ENCODE assay signal across 30 cellular contexts in the genomic region with DNA sequence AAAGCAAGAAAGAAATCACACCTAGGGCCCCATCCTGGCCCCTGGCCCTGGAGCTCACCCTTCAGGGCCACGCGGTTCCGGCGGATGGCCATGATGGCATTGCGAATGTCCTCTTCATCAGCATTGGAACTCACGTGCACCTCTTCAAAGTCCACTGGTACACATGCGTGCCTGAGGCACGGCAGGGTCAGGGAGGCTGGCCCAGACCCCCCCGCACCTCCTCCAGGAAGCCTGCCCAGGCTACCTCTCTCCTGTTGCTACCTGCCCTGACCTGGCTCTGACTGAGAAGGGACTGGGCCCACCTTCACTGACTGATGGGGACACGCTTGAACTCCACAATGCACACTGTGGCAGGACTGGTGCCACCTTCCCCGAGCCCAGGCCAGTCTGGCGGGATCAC. TPM values are rescaled to one million over a fixed set of nuclear protein-coding genes. Genes with fewer than 3 reads are reported as not detected.
"Had no signal": no experiment of that assay in that cellular context is flagged by ENCODE, and none has a peak within 500 bp of the region (broad histone marks: within the 10 kb centered on the region; RNA-seq: fewer than 3 reads in every experiment).

No MANE protein-coding gene starts in this region.

- H3K4me1 ChIP-seq: foreskin keratinocyte had no signal

- H3K36me3 ChIP-seq: colonic mucosa had no signal

- DNase-seq: colonic mucosa; cortex of kidney; dermis blood vessel endothelial cell; dorsolateral prefrontal cortex; effector CD4-positive, alpha-beta T cell; effector CD8-positive, alpha-beta T cell; effector memory CD4-positive, alpha-beta T cell; effector memory CD8-positive, alpha-beta T cell; endodermal cell; erythroblast; esophagus squamous epithelium; foreskin fibroblast; foreskin keratinocyte; foreskin melanocyte; gastrocnemius medialis; glutamatergic neuron; head of caudate nucleus; heart left ventricle; heart right ventricle had no signal

- FAIRE-seq: colon, endometrium, endothelial cell of umbilical vein, frontal cortex had no signal

- H3K4me3 Mint-ChIP-seq: dendritic cell treated with granulocyte-macrophage colony-stimulating factor and Interleukin-4, amounts not matched to agents 40 ng/mL and 50 ng/mL, for 4 days; effector memory CD8-positive, alpha-beta T cell; endodermal cell had no signal

- H3K9me3 ChIP-seq: colonic mucosa, esophagus squamous epithelium, gastrocnemius medialis, gastroesophageal sphincter had no signal

- H3K9me3 Mint-ChIP-seq: dendritic cell treated with granulocyte-macrophage colony-stimulating factor and Interleukin-4, amounts not matched to agents 40 ng/mL and 50 ng/mL, for 4 days; effector memory CD8-positive, alpha-beta T cell had no signal

- H3K27ac Mint-ChIP-seq: dendritic cell treated with granulocyte-macrophage colony-stimulating factor and Interleukin-4, amounts not matched to agents 40 ng/mL and 50 ng/mL, for 4 days; effector memory CD8-positive, alpha-beta T cell; endodermal cell had no signal

- H3K27ac ChIP-seq: colonic mucosa, coronary artery, dorsolateral prefrontal cortex, epithelial cell of prostate, esophagus muscularis mucosa, esophagus squamous epithelium, foreskin keratinocyte, gastrocnemius medialis, gastroesophageal sphincter, heart left ventricle, heart right ventricle had no signal

- H3K4me3 ChIP-seq: colonic mucosa, coronary artery, dorsolateral prefrontal cortex, esophagus muscularis mucosa, esophagus squamous epithelium, gastrocnemius medialis, gastroesophageal sphincter, heart left ventricle, heart right ventricle had no signal

- H3K27me3 ChIP-seq: colonic mucosa, esophagus muscularis mucosa, esophagus squamous epithelium, foreskin keratinocyte, gastrocnemius medialis, gastroesophageal sphincter, heart right ventricle had no signal

- ATAC-seq: effector memory CD8-positive, alpha-beta T cell; esophagus mucosa; foreskin keratinocyte; gastrocnemius medialis; gastroesophageal sphincter; heart left ventricle; heart right ventricle had no signal

- H3K27me3 Mint-ChIP-seq: dendritic cell treated with granulocyte-macrophage colony-stimulating factor and Interleukin-4, amounts not matched to agents 40 ng/mL and 50 ng/mL, for 4 days; effector memory CD8-positive, alpha-beta T cell had no signal

RNA-seq across cellular contexts. Expression of a gene that starts 8.8 kb away (rescaled TPM):
- total RNA-seq: endodermal cell, glomerular endothelial cell had no signal
